Comparison of ENCODE assay signal across 7 cellular contexts in genomic region chr17:57902800-57903759, GRCh38. TPM values are rescaled to one million over a fixed set of nuclear protein-coding genes. Genes with fewer than 3 reads are reported as not detected.
A peak's percentile ranks its signal among the peaks of the same experiment; 100 is the strongest.
DNase-seq lines count a peak whose midpoint lies in the region; ATAC-seq and TF ChIP-seq lines count a peak whose summit lies in the region.

No MANE protein-coding gene starts in this region.

- DNase-seq in NCI-H187 (lab: John Stamatoyannopoulos, UW) (peak; percentile 53 to 72), WERI-Rb-1 (no peak), left ventricle myocardium inferior (peak; percentile 87), sciatic nerve (ENCODE audit: low spot score) (peak; percentile 80), ecto neural progenitor cell (ENCODE audit: low spot score) (no peak)

- TF ChIP-seq CTCF in WERI-Rb-1 (IDR thresholded peaks at IDR 0.05; ENCODE audit: low read depth, low read length) (no peak), left ventricle myocardium inferior (IDR thresholded peaks at IDR 0.05; ENCODE audit: borderline replicate concordance) (no peak)

- H3K27me3 ChIP-seq in WERI-Rb-1 (ENCODE audit: insufficient read depth, low read depth, severe bottlenecking), result no peaks in the 10 kb centered on the region
- no peaks in the 10 kb centered on the region for H3K27me3 ChIP-seq in left ventricle myocardium inferior (ENCODE audit: low read depth)

- H3K4me3 ChIP-seq in WERI-Rb-1 (ENCODE audit: low read depth, low read length) (no peak overlapping the region), left ventricle myocardium inferior (no peak overlapping the region)

- no peaks in the 10 kb centered on the region for H3K9me3 ChIP-seq in WERI-Rb-1 (ENCODE audit: severe bottlenecking)
- H3K9me3 ChIP-seq in left ventricle myocardium inferior (replicated peaks), result no peaks in the 10 kb centered on the region

- intact Hi-C loops in left ventricle myocardium inferior (cut with micrococcal nuclease) (no loop called here), sciatic nerve (cut with DNase I) (no loop called here)

- H3K36me3 ChIP-seq in WERI-Rb-1, result no peaks in the 10 kb centered on the region
- H3K36me3 ChIP-seq in left ventricle myocardium inferior, result no peaks in the 10 kb centered on the region

- ATAC-seq in GM18511 (IDR thresholded peaks at IDR 0.05; ENCODE audit: unreplicated experiment) (peak; percentile 57), HG02840 (IDR thresholded peaks at IDR 0.05; ENCODE audit: low FRiP score, unreplicated experiment) (peak; percentile 40), sciatic nerve (peak; percentile 70)

- H3K27ac ChIP-seq in WERI-Rb-1 (peak overlapping the region; percentile 1), left ventricle myocardium inferior (replicated peaks) (peak overlapping the region; percentile 99)

- H3K4me1 ChIP-seq in left ventricle myocardium inferior, result peaks cover 94% of the 10 kb centered on the region

RNA-seq across cellular contexts. Expression of gene CUEDC1, which starts 52.1 kb away (rescaled TPM):
- total RNA-seq in left ventricle myocardium inferior (43.2 TPM), sciatic nerve (44.3 TPM)

RNA-seq across cellular contexts. Expression of gene MRPS23, which starts 53.2 kb away (rescaled TPM):
- total RNA-seq in left ventricle myocardium inferior (89.4 TPM), sciatic nerve (27.1 TPM)

Comparison
In these comparisons a context has a peak if more than half of its experiments do, and no peak if none do; other contexts are left out.
1. DNase-seq: peak in NCI-H187 (2 of 2), left ventricle myocardium inferior (single experiment) and sciatic nerve (single experiment); none in WERI-Rb-1 (single experiment) and ecto neural progenitor cell (single experiment).
2. Peak in every context shown above with its lines, with median percentiles within 50 percentile points of each other: ATAC-seq.